ENCODE assay signal across 8 cellular contexts in the genomic region with DNA sequence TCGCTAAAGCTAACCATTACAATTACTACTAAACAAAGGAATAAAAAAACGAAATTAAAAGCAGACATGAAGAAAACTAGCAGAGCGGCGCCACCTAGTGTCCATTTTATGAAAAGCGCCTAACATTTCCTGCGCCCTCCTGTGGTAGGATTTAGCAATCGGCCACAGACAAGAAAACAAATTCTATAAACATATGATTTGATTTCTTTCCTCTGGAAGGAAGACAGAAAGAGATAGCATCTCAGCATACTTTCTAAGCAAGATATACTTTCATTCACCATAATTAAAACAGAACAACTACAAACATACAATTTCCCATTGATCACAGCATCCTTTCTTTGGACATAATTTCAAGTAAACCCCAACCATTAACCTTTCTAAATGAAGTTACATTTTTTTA.
DNase-seq lines count a peak whose midpoint lies in the region; ATAC-seq and TF ChIP-seq lines count a peak whose summit lies in the region.

No MANE protein-coding gene starts in this region.

- H3K27me3 ChIP-seq in CD8-positive, alpha-beta memory T cell (ENCODE audit: insufficient read depth, low read length, poor library complexity, severe bottlenecking) = no peaks in the 10 kb centered on the region
- no peaks in the 10 kb centered on the region for H3K27me3 ChIP-seq in OCI-LY1 (ENCODE audit: insufficient read depth, low read length)
- H3K27me3 ChIP-seq in esophagus muscularis mucosa = no peaks in the 10 kb centered on the region

- TF ChIP-seq CTCF in OCI-LY1 (IDR thresholded peaks at IDR 0.05; ENCODE audit: low read length) (peak; percentile 100), esophagus muscularis mucosa (IDR thresholded peaks at IDR 0.05) (peak; percentile 100), neural crest cell (conservative IDR thresholded peaks at IDR 0.05) (peak; percentile 100)

- DNase-seq in CD8-positive, alpha-beta memory T cell = peak; percentile 30 to 65 (median 44)
- peak; percentile 23 for DNase-seq in HPDE6-E6E7 (ENCODE audit: extremely low spot score)
- peak; percentile 43 for DNase-seq in activated T-cell treated with anti-CD3 and anti-CD28 coated beads for 48 hours (ENCODE audit: low read depth)
- peak; percentile 94 for DNase-seq in esophagus muscularis mucosa (ENCODE audit: extremely low spot score)
- DNase-seq in neural crest cell (ENCODE audit: low read depth, low spot score) = peak; percentile 71
- DNase-seq in stimulated activated naive CD8-positive, alpha-beta T cell treated with anti-CD3 and anti-CD28 coated beads, Interleukin-15, amount 100 ng/mL, for 72 hours = peak; percentile 55 to 60

- H2AFZ ChIP-seq in OCI-LY1 (ENCODE audit: low read length) = no peak overlapping the region

- no peak for TF ChIP-seq POLR2A in esophagus muscularis mucosa (IDR thresholded peaks at IDR 0.05; ENCODE audit: low read depth)

- H3K4me3 Mint-ChIP-seq in CD8-positive, alpha-beta memory T cell = peak overlapping the region in 1 of 7 donors; percentile 44
- no peak overlapping the region for H3K4me3 Mint-ChIP-seq in neural crest cell
- peak overlapping the region in 1 of 2 donors; percentile 42 for H3K4me3 Mint-ChIP-seq in stimulated activated naive CD8-positive, alpha-beta T cell treated with anti-CD3 and anti-CD28 coated beads, Interleukin-15, amount 100 ng/mL, for 72 hours

- intact Hi-C loops in esophagus muscularis mucosa (cut with DNase I) = loop anchor here (2.0 kb wide), 3 partner anchors 173 to 307 kb away; no protein-coding TSS in a partner anchor

- no peak overlapping the region for H3K9ac ChIP-seq in OCI-LY1 (ENCODE audit: low read length)

- TF ChIP-seq EP300 in esophagus muscularis mucosa (IDR thresholded peaks at IDR 0.05) = no peak

- no peaks in the 10 kb centered on the region for H3K79me2 ChIP-seq in OCI-LY1 (ENCODE audit: insufficient read depth, low read length)

- CTCF ChIA-PET in CD8-positive, alpha-beta memory T cell (lab: Charles Lee) = interaction anchor here (0.9 to 5.2 kb wide), 9 partner anchors 10 to 308 kb away, joined by 3 to 42 read pairs (median 3); no protein-coding TSS in a partner anchor

- no peaks in the 10 kb centered on the region for H3K9me2 ChIP-seq in OCI-LY1 (ENCODE audit: low read depth, low read length)

- no peak for ATAC-seq in stimulated activated naive CD8-positive, alpha-beta T cell treated with anti-CD3 and anti-CD28 coated beads, Interleukin-15, amount 100 ng/mL, for 72 hours
- ATAC-seq in HG02642 (IDR thresholded peaks at IDR 0.05; ENCODE audit: poor library complexity, unreplicated experiment) = no peak

- WGBS in esophagus muscularis mucosa = under 1% methylated on average over 7 of the region's 7 CpGs

- no peaks in the 10 kb centered on the region for H3K9me3 Mint-ChIP-seq in CD8-positive, alpha-beta memory T cell
- peaks cover 3% of the 10 kb centered on the region for H3K9me3 Mint-ChIP-seq in neural crest cell
- H3K9me3 Mint-ChIP-seq in stimulated activated naive CD8-positive, alpha-beta T cell treated with anti-CD3 and anti-CD28 coated beads, Interleukin-15, amount 100 ng/mL, for 72 hours = no peaks in the 10 kb centered on the region

- H3K36me3 Mint-ChIP-seq in CD8-positive, alpha-beta memory T cell = no peaks in the 10 kb centered on the region
- no peaks in the 10 kb centered on the region for H3K36me3 Mint-ChIP-seq in neural crest cell (ENCODE audit: low read depth)

- no peaks in the 10 kb centered on the region for H4K20me1 ChIP-seq in OCI-LY1 (ENCODE audit: insufficient read depth, low read length)

- no peaks in the 10 kb centered on the region for H3K9me3 ChIP-seq in CD8-positive, alpha-beta memory T cell (ENCODE audit: low read length)
- no peaks in the 10 kb centered on the region for H3K9me3 ChIP-seq in OCI-LY1 (ENCODE audit: low read length)
- no peaks in the 10 kb centered on the region for H3K9me3 ChIP-seq in esophagus muscularis mucosa

- POLR2A ChIA-PET in CD8-positive, alpha-beta memory T cell (lab: Charles Lee) = no interaction called here

- peaks cover 2 to 4% (median 3%) of the 10 kb centered on the region in 3 donors for H3K4me1 Mint-ChIP-seq in CD8-positive, alpha-beta memory T cell
- H3K4me1 Mint-ChIP-seq in neural crest cell = peaks cover 13% of the 10 kb centered on the region
- peaks cover 4% of the 10 kb centered on the region for H3K4me1 Mint-ChIP-seq in stimulated activated naive CD8-positive, alpha-beta T cell treated with anti-CD3 and anti-CD28 coated beads, Interleukin-15, amount 100 ng/mL, for 72 hours

- peaks cover 6 to 10% of the 10 kb centered on the region in 2 donors for H3K27me3 Mint-ChIP-seq in CD8-positive, alpha-beta memory T cell
- no peaks in the 10 kb centered on the region for H3K27me3 Mint-ChIP-seq in neural crest cell (ENCODE audit: low read depth)
- no peaks in the 10 kb centered on the region for H3K27me3 Mint-ChIP-seq in stimulated activated naive CD8-positive, alpha-beta T cell treated with anti-CD3 and anti-CD28 coated beads, Interleukin-15, amount 100 ng/mL, for 72 hours

- H3K4me1 ChIP-seq in CD8-positive, alpha-beta memory T cell (ENCODE audit: insufficient read depth, low read length) = no peaks in the 10 kb centered on the region
- no peaks in the 10 kb centered on the region for H3K4me1 ChIP-seq in OCI-LY1 (ENCODE audit: insufficient read depth, low read length, severe bottlenecking)
- peaks cover 2 to 41% (median 36%) of the 10 kb centered on the region in 4 donors for H3K4me1 ChIP-seq in esophagus muscularis mucosa

- H3K4me2 ChIP-seq in OCI-LY1 (ENCODE audit: low read length) = no peak overlapping the region

- no peaks in the 10 kb centered on the region for H3K36me3 ChIP-seq in CD8-positive, alpha-beta memory T cell (ENCODE audit: insufficient read depth, low read length)
- H3K36me3 ChIP-seq in OCI-LY1 (ENCODE audit: insufficient read depth, low read length) = no peaks in the 10 kb centered on the region
- no peaks in the 10 kb centered on the region for H3K36me3 ChIP-seq in esophagus muscularis mucosa

- H3K27ac Mint-ChIP-seq in CD8-positive, alpha-beta memory T cell = peak overlapping the region in 1 of 8 donors; percentile 7
- peak overlapping the region; percentile 79 for H3K27ac Mint-ChIP-seq in neural crest cell (ENCODE audit: unreplicated experiment)
- H3K27ac Mint-ChIP-seq in stimulated activated naive CD8-positive, alpha-beta T cell treated with anti-CD3 and anti-CD28 coated beads, Interleukin-15, amount 100 ng/mL, for 72 hours = no peak overlapping the region

- no peaks in the 10 kb centered on the region for H3F3A ChIP-seq in OCI-LY1 (ENCODE audit: insufficient read depth, low read length)

- H3K4me3 ChIP-seq in CD8-positive, alpha-beta memory T cell (ENCODE audit: low read length) = no peak overlapping the region
- no peak overlapping the region for H3K4me3 ChIP-seq in OCI-LY1 (ENCODE audit: low read depth, low read length, poor library complexity, severe bottlenecking)
- H3K4me3 ChIP-seq in esophagus muscularis mucosa = no peak overlapping the region

- no peak overlapping the region for H3K27ac ChIP-seq in CD8-positive, alpha-beta memory T cell (ENCODE audit: low read depth, low read length)
- H3K27ac ChIP-seq in OCI-LY1 (ENCODE audit: low read depth, low read length, poor library complexity, severe bottlenecking) (no peak overlapping the region), esophagus muscularis mucosa (replicated peaks in 1 of 4) (peak overlapping the region in 1 of 4 donors; percentile 52)

Comparison
In these comparisons a context has a peak if more than half of its experiments do, and no peak if none do; other contexts are left out.
1. DNase-seq: peak in every context shown above with its lines; median percentile 94 in esophagus muscularis mucosa; 71 in neural crest cell; 58 in stimulated activated naive CD8-positive, alpha-beta T cell treated with anti-CD3 and anti-CD28 coated beads, Interleukin-15, amount 100 ng/mL, for 72 hours; 44 in CD8-positive, alpha-beta memory T cell; 43 in activated T-cell treated with anti-CD3 and anti-CD28 coated beads for 48 hours; 23 in HPDE6-E6E7.